In genomic region chr20:49935746-49936152, GRCh38 we compare ENCODE assay signal across 8 cellular contexts. TPM values are rescaled to one million over a fixed set of nuclear protein-coding genes. Genes with fewer than 3 reads are reported as not detected.
DNase-seq lines count a peak whose midpoint lies in the region; ATAC-seq and TF ChIP-seq lines count a peak whose summit lies in the region.

No MANE protein-coding gene starts in this region.

- H3K4me3 Mint-ChIP-seq in activated CD4-positive, alpha-beta T cell treated with anti-CD3 and anti-CD28 coated beads, Interleukin-2, amount 10 ng/mL, durations not matched to agents 7 days and 5 days = peak overlapping the region; percentile 95
- peak overlapping the region; percentile 97 for H3K4me3 Mint-ChIP-seq in activated B cell treated with CpG ODN at 0.5 μM for 24 hours

- POLR2A ChIA-PET in activated CD4-positive, alpha-beta T cell treated with anti-CD3 and anti-CD28 coated beads, Interleukin-2, amount 10 ng/mL, durations not matched to agents 7 days and 5 days (lab: Charles Lee) = interaction anchor here (0.6 kb wide), 3 partner anchors 84 to 180 kb away, joined by 3 read pairs; no protein-coding TSS in a partner anchor
- POLR2A ChIA-PET in activated B cell treated with CpG ODN at 0.5 μM for 24 hours (lab: Charles Lee) = interaction anchor here (0.6 to 4.5 kb wide), 11 partner anchors 21 to 981 kb away, joined by 3 to 45 read pairs (median 3); partner anchors contain the start of genes PEDS1 and SPATA2

- H3K9me3 ChIP-seq in iPS-18c (ENCODE audit: control insufficient read depth, insufficient read depth, low read length) = no peaks in the 10 kb centered on the region
- no peaks in the 10 kb centered on the region for H3K9me3 ChIP-seq in testis

- CTCF ChIA-PET in activated CD4-positive, alpha-beta T cell treated with anti-CD3 and anti-CD28 coated beads, Interleukin-2, amount 10 ng/mL, durations not matched to agents 7 days and 5 days (lab: Charles Lee) = interaction anchor here (0.7 to 2.4 kb wide), 5 partner anchors 17 to 984 kb away, joined by 3 to 7 read pairs (median 4); no protein-coding TSS in a partner anchor
- CTCF ChIA-PET in activated B cell treated with CpG ODN at 0.5 μM for 24 hours (lab: Charles Lee) = interaction anchor here (1.2 to 1.6 kb wide), 3 partner anchors 19 to 394 kb away, joined by 3 to 6 read pairs (median 3); no protein-coding TSS in a partner anchor

- no peaks in the 10 kb centered on the region for H3K27me3 ChIP-seq in testis

- H3K36me3 Mint-ChIP-seq in activated CD4-positive, alpha-beta T cell treated with anti-CD3 and anti-CD28 coated beads, Interleukin-2, amount 10 ng/mL, durations not matched to agents 7 days and 5 days (ENCODE audit: low read depth) = peaks cover 19% of the 10 kb centered on the region
- H3K36me3 Mint-ChIP-seq in activated B cell treated with CpG ODN at 0.5 μM for 24 hours (ENCODE audit: low read depth) = peaks cover 20% of the 10 kb centered on the region

- intact Hi-C loops in activated B cell treated with CpG ODN at 0.5 μM for 24 hours (cut with micrococcal nuclease) = loop anchor here (1.0 kb wide), 5 partner anchors 7 to 657 kb away; partner anchors contain the start of genes SNAI1, SPATA2 and ZNFX1
- intact Hi-C loops in testis (cut with DNase I; ENCODE audit: low total_unique reads) = no loop called here

- peak overlapping the region; percentile 81 for H3K27ac Mint-ChIP-seq in activated CD4-positive, alpha-beta T cell treated with anti-CD3 and anti-CD28 coated beads, Interleukin-2, amount 10 ng/mL, durations not matched to agents 7 days and 5 days
- H3K27ac Mint-ChIP-seq in activated B cell treated with CpG ODN at 0.5 μM for 24 hours = peak overlapping the region; percentile 88

- WGBS in testis, 2 donors = 23 to 32% methylated on average over 21 of the region's 21 CpGs

- H3K27me3 Mint-ChIP-seq in activated CD4-positive, alpha-beta T cell treated with anti-CD3 and anti-CD28 coated beads, Interleukin-2, amount 10 ng/mL, durations not matched to agents 7 days and 5 days = no peaks in the 10 kb centered on the region
- no peaks in the 10 kb centered on the region for H3K27me3 Mint-ChIP-seq in activated B cell treated with CpG ODN at 0.5 μM for 24 hours

- peaks cover 22% of the 10 kb centered on the region for H3K4me1 ChIP-seq in testis

- no peak for DNase-seq in activated CD4-positive, alpha-beta T cell treated with anti-CD3 and anti-CD28 coated beads, Interleukin-2, amount 10 ng/mL, durations not matched to agents 7 days and 5 days
- DNase-seq in activated CD4-positive, alpha-beta T cell treated with anti-CD3 and anti-CD28 coated beads for 1 hour = no peak
- DNase-seq in activated B cell treated with CpG ODN at 0.5 μM for 24 hours (no peak), testis (no peak), AG08396 (ENCODE audit: low spot score) (no peak), HuH-7.5 (ENCODE audit: low spot score) (no peak)

- ATAC-seq in activated B cell treated with CpG ODN at 0.5 μM for 24 hours (ENCODE audit: low read depth) = peak; percentile 1
- ATAC-seq in HG03460 (IDR thresholded peaks at IDR 0.05; ENCODE audit: unreplicated experiment) = no peak

- H3K4me3 ChIP-seq in iPS-18c (ENCODE audit: insufficient read depth, low read depth, low read length) (peak overlapping the region; percentile 28; the same call in 1 of the 2 replicates), testis (peak overlapping the region; percentile 82 to 100)

- no peaks in the 10 kb centered on the region for H3K9me3 Mint-ChIP-seq in activated CD4-positive, alpha-beta T cell treated with anti-CD3 and anti-CD28 coated beads, Interleukin-2, amount 10 ng/mL, durations not matched to agents 7 days and 5 days
- no peaks in the 10 kb centered on the region for H3K9me3 Mint-ChIP-seq in activated B cell treated with CpG ODN at 0.5 μM for 24 hours

- H3K4me1 Mint-ChIP-seq in activated CD4-positive, alpha-beta T cell treated with anti-CD3 and anti-CD28 coated beads, Interleukin-2, amount 10 ng/mL, durations not matched to agents 7 days and 5 days = peaks cover 46% of the 10 kb centered on the region
- H3K4me1 Mint-ChIP-seq in activated B cell treated with CpG ODN at 0.5 μM for 24 hours = peaks cover 52% of the 10 kb centered on the region

- TF ChIP-seq CTCF in activated B cell treated with CpG ODN at 0.5 μM for 24 hours (IDR thresholded peaks at IDR 0.05) (no peak), testis (IDR thresholded peaks at IDR 0.05) (no peak)

- TF ChIP-seq POLR2A in testis (IDR thresholded peaks at IDR 0.05) = no peak

- no peaks in the 10 kb centered on the region for H3K36me3 ChIP-seq in testis (ENCODE audit: low read depth, missing control alignments)

- H3K27ac ChIP-seq in testis = peak overlapping the region; percentile 81 to 94

RNA-seq across cellular contexts. Expression of gene RNF114, which starts 0.4 kb away (rescaled TPM):
- 10 to 100 TPM; 55.8 to 59.5 TPM for total RNA-seq in activated CD4-positive, alpha-beta T cell treated with anti-CD3 and anti-CD28 coated beads, Interleukin-2, amount 10 ng/mL, durations not matched to agents 7 days and 5 days
- total RNA-seq in activated B cell treated with CpG ODN at 0.5 μM for 24 hours (56.5 and 56.6 TPM in 2 replicates), testis (100 to 1,000 TPM; 472 to 531 TPM)
- 479 TPM for polyA plus RNA-seq in testis (ENCODE audit: insufficient read depth, low read depth, low replicate concordance)

RNA-seq across cellular contexts. Expression of gene SPATA2, which starts 20.4 kb away (rescaled TPM):
- 1 to 10 TPM; 7.4 to 8.2 TPM for total RNA-seq in activated CD4-positive, alpha-beta T cell treated with anti-CD3 and anti-CD28 coated beads, Interleukin-2, amount 10 ng/mL, durations not matched to agents 7 days and 5 days
- total RNA-seq in activated B cell treated with CpG ODN at 0.5 μM for 24 hours (9.1 and 9.4 TPM in 2 replicates), testis (10 to 100 TPM; 21.9 to 26.0 TPM)
- 30.7 TPM for polyA plus RNA-seq in testis (ENCODE audit: insufficient read depth, low read depth, low replicate concordance)

RNA-seq across cellular contexts. Expression of gene SNAI1, which starts 47.0 kb away (rescaled TPM):
- under 1 TPM in 1 of 2 experiments, not detected in 1; 0.15 TPM for total RNA-seq in activated CD4-positive, alpha-beta T cell treated with anti-CD3 and anti-CD28 coated beads, Interleukin-2, amount 10 ng/mL, durations not matched to agents 7 days and 5 days
- total RNA-seq in activated B cell treated with CpG ODN at 0.5 μM for 24 hours (0.61 and 0.67 TPM in 2 replicates), testis (1 to 10 TPM; 7.0 to 7.6 TPM)
- 4.0 TPM for polyA plus RNA-seq in testis (ENCODE audit: insufficient read depth, low read depth, low replicate concordance)
